Comparison of ENCODE assay signal across 13 cellular contexts in the genomic region with DNA sequence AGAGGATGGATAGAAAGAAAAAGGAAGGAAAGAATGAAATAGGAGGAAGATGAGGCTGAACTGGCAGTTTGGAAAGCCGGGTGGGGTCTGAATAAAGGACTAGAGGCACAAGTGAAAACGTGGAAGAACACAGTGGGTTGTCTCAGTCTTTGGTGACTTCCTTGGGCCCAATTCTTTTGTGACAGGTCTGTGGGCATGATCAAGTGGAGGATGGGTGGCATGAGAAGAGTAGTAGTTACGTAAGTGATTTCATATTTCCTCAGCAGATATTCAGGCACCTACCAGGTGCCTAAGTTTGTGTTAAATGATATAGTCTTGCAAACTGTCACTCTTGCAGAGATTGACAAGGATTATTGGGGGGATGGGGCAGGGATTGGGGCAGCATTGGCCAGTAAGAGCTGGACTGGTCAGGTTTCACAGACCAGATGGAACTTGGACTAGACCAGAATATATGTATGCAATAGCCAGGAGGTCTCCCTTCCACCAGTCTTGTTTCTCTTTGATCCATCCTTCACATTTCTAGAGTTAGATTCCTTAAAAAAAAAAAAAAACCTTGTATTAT. TPM values are rescaled to one million over a fixed set of nuclear protein-coding genes. Genes with fewer than 3 reads are reported as not detected.
DNase-seq lines count a peak whose midpoint lies in the region; ATAC-seq and TF ChIP-seq lines count a peak whose summit lies in the region.
"Had no signal": no experiment of that assay in that cellular context is flagged by ENCODE, and none has a peak within 500 bp of the region (broad histone marks: within the 10 kb centered on the region; RNA-seq: fewer than 3 reads in every experiment).

No MANE protein-coding gene starts in this region.

- H3K79me1 ChIP-seq in IMR-90 (ENCODE audit: low read depth in 1 of 2, low read length in 2 of 2): peaks cover 11 to 40% of the 10 kb centered on the region in 2 experiments

- H3K9ac ChIP-seq in IMR-90 (ENCODE audit: low read depth, low read length): no peak overlapping the region

- no peak for TF ChIP-seq EP300 in tibial nerve (IDR thresholded peaks at IDR 0.05)

- H3K4ac ChIP-seq in IMR-90 (ENCODE audit: low read depth, low read length): no peak overlapping the region

- no peaks in the 10 kb centered on the region for H3K27me3 Mint-ChIP-seq in activated T-helper 2 cell treated with anti-CD3 and anti-CD28 coated beads, Interferon-gamma antibody, Interleukin-2, Interleukin-4, amounts not matched to agents 10 μg/mL and 5 μg/mL and 100 μg/mL, durations not matched to agents 14 hours and 24 hours and 36 hours (ENCODE audit: low read depth)
- H3K27me3 Mint-ChIP-seq in nephron progenitor cell (ENCODE audit: low read depth, poor library complexity): no peaks in the 10 kb centered on the region
- H3K27me3 Mint-ChIP-seq: naive B cell; stimulated activated memory B cell treated with anti-CD40 and anti-IgM and Interleukin-4, amounts not matched to agents 10 μg/mL and 1 μg/mL and 100 μg/mL, for 72 hours had no signal

- DNase-seq in NCI-H82 (lab: John Stamatoyannopoulos, UW) (peak; percentile 51), NCI-H82 treated with DMSO at 0.1 percent for 48 hours (lab: John Stamatoyannopoulos, UW; ENCODE audit: unreplicated experiment) (no peak), IMR-90 (no peak), nephron progenitor cell (no peak), tibial nerve (ENCODE audit: low spot score in 2 of 2) (no peak), NCI-H2081 (lab: John Stamatoyannopoulos, UW) (no peak)
- no peak for DNase-seq in activated T-helper 2 cell treated with anti-CD3 and anti-CD28 coated beads, Interferon-gamma antibody, Interleukin-2, Interleukin-4, amounts not matched to agents 10 μg/mL and 5 μg/mL and 100 μg/mL, durations not matched to agents 14 hours and 24 hours and 36 hours (ENCODE audit: low spot score)
- DNase-seq: 8988T; naive B cell; NCI-H187; NK-92 treated with Interleukin-12 subunit alpha and Interleukin-12 subunit beta, amount 100 ng/mL, for 24 hours had no signal

- intact Hi-C loops in IMR-90 (cut with micrococcal nuclease): loop anchor here (5.0 kb wide), 1 partner anchor 128 kb away; no protein-coding TSS in a partner anchor
- intact Hi-C loops in activated T-helper 2 cell treated with anti-CD3 and anti-CD28 coated beads, Interferon-gamma antibody, Interleukin-2, Interleukin-4, amounts not matched to agents 10 μg/mL and 5 μg/mL and 100 μg/mL, durations not matched to agents 14 hours and 24 hours and 36 hours (cut with micrococcal nuclease): loop anchor here (5.0 kb wide), 2 partner anchors 33 to 207 kb away; no protein-coding TSS in a partner anchor

- no peak overlapping the region for H2AK9ac ChIP-seq in IMR-90 (replicated peaks; ENCODE audit: low read depth, low read length, poor library complexity)

- POLR2A ChIA-PET in IMR-90 (lab: Charles Lee; ENCODE audit: unreplicated experiment): no interaction called here

- TF ChIP-seq RAD21 in IMR-90 (IDR thresholded peaks at IDR 0.05; ENCODE audit: low read length): no peak

- H2AK5ac ChIP-seq in IMR-90 (ENCODE audit: low read depth, low read length): no peak overlapping the region

- no peak overlapping the region for H2BK20ac ChIP-seq in IMR-90 (ENCODE audit: low read depth, low read length)

- peaks cover 3% of the 10 kb centered on the region; the same call in 1 of the 2 replicates for H3K9me1 ChIP-seq in IMR-90 (ENCODE audit: insufficient read depth, low read length)

- H3K14ac ChIP-seq in IMR-90 (replicated peaks; ENCODE audit: low read depth, low read length): no peak overlapping the region

- no peak overlapping the region for H4K5ac ChIP-seq in IMR-90 (ENCODE audit: low read depth, low read length)

- H3K9me3 ChIP-seq in IMR-90 (ENCODE audit: control insufficient read depth, insufficient read depth, low read length) (no peaks in the 10 kb centered on the region), tibial nerve (no peaks in the 10 kb centered on the region)

- 100% methylated on average over 2 of the region's 3 CpGs; no CpG with 5 or more reads in 1 of the 2 experiments for WGBS in IMR-90 (ENCODE audit: extremely low coverage in 2 of 2, insufficient read length in 1 of 2), 2 experiments
- 62 to 76% methylated on average over 3 of the region's 3 CpGs for WGBS in tibial nerve, 2 donors

- H3K36me3 ChIP-seq in IMR-90 (ENCODE audit: control insufficient read depth, insufficient read depth, low read length): no peaks in the 10 kb centered on the region
- H3K36me3 ChIP-seq in tibial nerve: no peaks in the 10 kb centered on the region

- peaks cover 46% of the 10 kb centered on the region for H3K36me3 Mint-ChIP-seq in activated T-helper 2 cell treated with anti-CD3 and anti-CD28 coated beads, Interferon-gamma antibody, Interleukin-2, Interleukin-4, amounts not matched to agents 10 μg/mL and 5 μg/mL and 100 μg/mL, durations not matched to agents 14 hours and 24 hours and 36 hours (ENCODE audit: low read depth)
- peaks cover 35% of the 10 kb centered on the region for H3K36me3 Mint-ChIP-seq in nephron progenitor cell (ENCODE audit: low read depth)

- H2BK120ac ChIP-seq in IMR-90 (ENCODE audit: low read depth, low read length): no peak overlapping the region

- in situ Hi-C loops in IMR-90 (cut with MboI; ENCODE audit: low sequenced_read_pairs): loop anchor here (5.0 kb wide), 1 partner anchor 248 kb away; a partner anchor contains a TSS

- TF ChIP-seq POLR2A in IMR-90 (IDR thresholded peaks at IDR 0.05; ENCODE audit: low read depth, low read length): no peak
- no peak for TF ChIP-seq POLR2A in tibial nerve (IDR thresholded peaks at IDR 0.05)

- no peak for ATAC-seq in IMR-90 (ENCODE audit: low read depth)
- ATAC-seq in GM21526 (IDR thresholded peaks at IDR 0.05; ENCODE audit: low FRiP score, unreplicated experiment): no peak
- ATAC-seq: stimulated activated memory B cell treated with anti-CD40 and anti-IgM and Interleukin-4, amounts not matched to agents 10 μg/mL and 1 μg/mL and 100 μg/mL, for 72 hours had no signal

- H3K56ac ChIP-seq in IMR-90 (ENCODE audit: extremely low read depth, insufficient read depth, low read length): no peak overlapping the region

- dilution Hi-C loops in IMR-90 (cut with HindIII; ENCODE audit: low sequenced_read_pairs, unreplicated experiment): no loop called here

- H2BK15ac ChIP-seq in IMR-90 (ENCODE audit: low read depth, low read length): no peak overlapping the region

- peaks cover 47% of the 10 kb centered on the region for H4K20me1 ChIP-seq in IMR-90 (ENCODE audit: insufficient read depth, low read length)

- H3K9me3 Mint-ChIP-seq in activated T-helper 2 cell treated with anti-CD3 and anti-CD28 coated beads, Interferon-gamma antibody, Interleukin-2, Interleukin-4, amounts not matched to agents 10 μg/mL and 5 μg/mL and 100 μg/mL, durations not matched to agents 14 hours and 24 hours and 36 hours: no peaks in the 10 kb centered on the region
- H3K9me3 Mint-ChIP-seq in nephron progenitor cell: no peaks in the 10 kb centered on the region
- H3K9me3 Mint-ChIP-seq: naive B cell; stimulated activated memory B cell treated with anti-CD40 and anti-IgM and Interleukin-4, amounts not matched to agents 10 μg/mL and 1 μg/mL and 100 μg/mL, for 72 hours had no signal

- H3K4me2 ChIP-seq in IMR-90 (ENCODE audit: low read depth, low read length): no peak overlapping the region

- no peak overlapping the region for H2AFZ ChIP-seq in IMR-90 (replicated peaks; ENCODE audit: low read length, poor library complexity)

- no peak overlapping the region for H4K91ac ChIP-seq in IMR-90 (ENCODE audit: insufficient read depth, low read depth, low read length)

- no peak for TF ChIP-seq CTCF in IMR-90 (conservative IDR thresholded peaks at IDR 0.05; ENCODE audit: low read depth, low read length)
- no peak for TF ChIP-seq CTCF in nephron progenitor cell (IDR thresholded peaks at IDR 0.05)
- no peak for TF ChIP-seq CTCF in tibial nerve (IDR thresholded peaks at IDR 0.05)

- peaks cover 59% of the 10 kb centered on the region for H3K4me1 Mint-ChIP-seq in activated T-helper 2 cell treated with anti-CD3 and anti-CD28 coated beads, Interferon-gamma antibody, Interleukin-2, Interleukin-4, amounts not matched to agents 10 μg/mL and 5 μg/mL and 100 μg/mL, durations not matched to agents 14 hours and 24 hours and 36 hours (ENCODE audit: low read depth)
- H3K4me1 Mint-ChIP-seq in nephron progenitor cell: peaks cover 72% of the 10 kb centered on the region

- H3K18ac ChIP-seq in IMR-90 (ENCODE audit: low read depth, low read length): no peak overlapping the region

- no TSS peak for BruUV-seq in IMR-90 (replicated peaks; lab: Mats Ljungman, UMichigan)

- peak overlapping the region; percentile 9 for H3K27ac Mint-ChIP-seq in activated T-helper 2 cell treated with anti-CD3 and anti-CD28 coated beads, Interferon-gamma antibody, Interleukin-2, Interleukin-4, amounts not matched to agents 10 μg/mL and 5 μg/mL and 100 μg/mL, durations not matched to agents 14 hours and 24 hours and 36 hours
- H3K27ac Mint-ChIP-seq in nephron progenitor cell: peak overlapping the region; percentile 4
- H3K27ac Mint-ChIP-seq: stimulated activated memory B cell treated with anti-CD40 and anti-IgM and Interleukin-4, amounts not matched to agents 10 μg/mL and 1 μg/mL and 100 μg/mL, for 72 hours had no signal

- H3K23ac ChIP-seq in IMR-90 (ENCODE audit: low read depth, low read length): peak overlapping the region; percentile 58

- H3K27ac ChIP-seq in IMR-90 (ENCODE audit: insufficient read depth, low read length) (no peak overlapping the region), tibial nerve (no peak overlapping the region)

- H3K4me3 ChIP-seq in IMR-90 (ENCODE audit: insufficient read depth, low read depth, low read length): no peak overlapping the region
- H3K4me3 ChIP-seq in tibial nerve: no peak overlapping the region

- peak overlapping the region; percentile 23 for H3K4me3 Mint-ChIP-seq in activated T-helper 2 cell treated with anti-CD3 and anti-CD28 coated beads, Interferon-gamma antibody, Interleukin-2, Interleukin-4, amounts not matched to agents 10 μg/mL and 5 μg/mL and 100 μg/mL, durations not matched to agents 14 hours and 24 hours and 36 hours (ENCODE audit: low read depth)
- peak overlapping the region; percentile 97 for H3K4me3 Mint-ChIP-seq in nephron progenitor cell
- H3K4me3 Mint-ChIP-seq: stimulated activated memory B cell treated with anti-CD40 and anti-IgM and Interleukin-4, amounts not matched to agents 10 μg/mL and 1 μg/mL and 100 μg/mL, for 72 hours had no signal

- H3K27me3 ChIP-seq in IMR-90 (ENCODE audit: control insufficient read depth, insufficient read depth, low read length) (no peaks in the 10 kb centered on the region), tibial nerve (no peaks in the 10 kb centered on the region)

- no peak overlapping the region for H2BK5ac ChIP-seq in IMR-90 (ENCODE audit: low read depth, low read length, poor library complexity, severe bottlenecking)

- H4K8ac ChIP-seq in IMR-90 (ENCODE audit: low read depth in 2 of 2, low read length in 2 of 2): no peak overlapping the region

- CTCF ChIA-PET in IMR-90 (lab: Yijun Ruan, JAX): no interaction called here

- H3K4me1 ChIP-seq in IMR-90 (ENCODE audit: control insufficient read depth, insufficient read depth, low read length) (0 out of 2 replicates have a peak, but pooled peaks cover 2% of the 10 kb centered on the region), tibial nerve (peaks cover 0 to 65% (median 23%) of the 10 kb centered on the region in 4 donors)

RNA-seq across cellular contexts. Expression of a gene that starts 2.7 kb away (rescaled TPM):
- total RNA-seq in IMR-90 (2012; rRNA removed) (52.9 and 62.2 TPM in 2 replicates), tibial nerve (10 to 100 TPM; 37.8 to 47.5 (median 43.9) TPM)
- 19.6 and 27.6 TPM in 2 replicates for polyA plus RNA-seq in IMR-90 (2012; rRNA removed)
- 3.5 and 4.6 TPM in 2 replicates for polyA plus RNA-seq in IMR-90 (2012; cell fraction: cytosol; rRNA removed)
- 5.1 and 37.7 TPM in 2 replicates for polyA plus RNA-seq in IMR-90 (2012; cell fraction: nucleus; rRNA removed; ENCODE audit: low replicate concordance)
- total RNA-seq in activated T-helper 2 cell treated with anti-CD3 and anti-CD28 coated beads, Interferon-gamma antibody, Interleukin-2, Interleukin-4, amounts not matched to agents 10 μg/mL and 5 μg/mL and 100 μg/mL, durations not matched to agents 14 hours and 24 hours and 36 hours: 75.5 and 76.5 TPM in 2 replicates
